Comparison of ENCODE assay signal across 1 cellular context in the genomic region with DNA sequence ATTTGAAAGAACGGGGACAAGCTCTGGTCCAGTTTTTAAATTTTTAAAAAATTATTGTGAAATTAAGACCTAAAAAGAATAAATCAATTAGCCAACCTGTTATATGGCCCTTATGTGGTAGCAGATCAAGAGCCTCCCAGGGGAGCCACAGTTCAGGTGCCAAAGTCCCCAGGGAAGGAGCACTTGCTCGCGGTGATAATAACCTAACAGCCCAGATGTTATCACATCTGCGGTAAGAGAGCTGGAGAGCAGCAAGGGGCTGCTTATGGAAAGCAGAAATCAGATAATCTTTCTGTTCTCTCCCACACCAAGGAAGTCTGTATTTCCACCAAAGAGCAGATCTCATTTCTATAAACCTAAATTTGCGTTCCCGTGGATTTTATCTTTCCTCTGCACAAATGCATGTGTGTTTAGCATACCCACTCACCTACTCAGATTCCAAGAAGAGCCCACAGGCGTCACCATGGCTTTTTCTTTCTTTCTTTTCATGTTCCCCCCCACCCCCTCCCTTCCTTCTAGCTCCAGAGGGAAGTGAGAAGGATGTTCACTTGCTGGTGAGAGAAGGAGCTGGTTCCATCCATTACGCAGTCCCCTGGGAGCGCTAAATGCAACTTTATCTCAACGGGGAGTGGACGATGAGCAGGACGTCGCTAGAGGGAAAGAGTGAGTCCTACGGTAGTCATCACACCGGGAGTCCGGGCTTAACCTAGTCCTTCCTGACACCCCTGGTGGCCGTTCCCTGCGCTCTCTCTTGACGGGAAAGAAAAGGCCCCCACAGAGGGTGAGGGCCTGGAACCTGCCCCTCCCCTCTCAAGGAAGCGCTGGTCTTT.
TF ChIP-seq lines count a peak whose summit lies in the region.

No MANE protein-coding gene starts in this region.

TF ChIP-seq in HepG2, 621 proteins besides CTCF, POLR2A, EP300 and RAD21 (continued from another document):
- TF ChIP-seq SP140L (CRISPR knock-in tag; IDR thresholded peaks at IDR 0.05; ENCODE audit: borderline replicate concordance) (no peak), ZNF703 (CRISPR knock-in tag; IDR thresholded peaks at IDR 0.05; ENCODE audit: borderline replicate concordance) (no peak), RXRA (CRISPR knock-in tag; IDR thresholded peaks at IDR 0.05) (no peak)
